ENCODE assay signal across 10 cellular contexts in genomic region chr17:58329808-58330543, GRCh38. TPM values are rescaled to one million over a fixed set of nuclear protein-coding genes. Genes with fewer than 3 reads are reported as not detected.
DNase-seq lines count a peak whose midpoint lies in the region; ATAC-seq, FAIRE-seq and TF ChIP-seq lines count a peak whose summit lies in the region.
"Had no signal": no experiment of that assay in that cellular context is flagged by ENCODE, and none has a peak within 500 bp of the region (broad histone marks: within the 10 kb centered on the region; RNA-seq: fewer than 3 reads in every experiment).

No MANE protein-coding gene starts in this region.

- peaks cover 76 to 78% of the 10 kb centered on the region in 2 donors for H3K4me1 Mint-ChIP-seq in natural killer cell treated with Interleukin-12 subunit alpha and Interleukin-12 subunit beta and Interleukin-15 and Interleukin-18, amount 100 ng/mL, for 72 hours (ENCODE audit: low read depth in 2 of 2)

- H3K4me3 Mint-ChIP-seq in natural killer cell treated with Interleukin-12 subunit alpha and Interleukin-12 subunit beta and Interleukin-15 and Interleukin-18, amount 100 ng/mL, for 72 hours = peak overlapping the region; percentile 80

- 70% methylated on average over 4 of the region's 4 CpGs for WGBS in right cardiac atrium

- TF ChIP-seq CTCF in A673 (conservative IDR thresholded peaks at IDR 0.05; ENCODE audit: low read depth, low read length) = no peak

- H3K4me3 ChIP-seq in right cardiac atrium (ENCODE audit: low read length) = no peak overlapping the region
- no peak overlapping the region for H3K4me3 ChIP-seq in A673 (ENCODE audit: low read depth, low read length, poor library complexity, severe bottlenecking)

- no peaks in the 10 kb centered on the region for H3K27me3 Mint-ChIP-seq in natural killer cell treated with Interleukin-12 subunit alpha and Interleukin-12 subunit beta and Interleukin-15 and Interleukin-18, amount 100 ng/mL, for 72 hours

- DNase-seq in activated CD4-positive, alpha-beta T cell treated with anti-CD3 and anti-CD28 coated beads, Interleukin-2, amount 50 U/mL, for 48 hours = peak; percentile 64 to 69
- DNase-seq in natural killer cell treated with Interleukin-12 subunit alpha and Interleukin-12 subunit beta and Interleukin-15 and Interleukin-18, amount 100 ng/mL, for 72 hours (ENCODE audit: low spot score) = no peak
- DNase-seq in NCI-H1417 treated with DMSO at 0.1 percent for 48 hours (lab: John Stamatoyannopoulos, UW) (no peak), H54 (ENCODE audit: insufficient read length, low spot score) (no peak), right cardiac atrium (no peak), A673 (ENCODE audit: low spot score) (no peak)

- H3K27me3 ChIP-seq in right cardiac atrium (ENCODE audit: control insufficient read depth, insufficient read depth) = no peaks in the 10 kb centered on the region
- no peaks in the 10 kb centered on the region for H3K27me3 ChIP-seq in A673 (replicated peaks; ENCODE audit: insufficient read depth, low read depth, low read length, poor library complexity)

- POLR2A ChIA-PET in A673 (lab: Charles Lee; ENCODE audit: low non-redundant PET) = no interaction called here

- no peak for FAIRE-seq in H54 (lab: Jason Lieb, UNC)

- H3K9me3 ChIP-seq in right cardiac atrium (ENCODE audit: control insufficient read depth, low read length) (no peaks in the 10 kb centered on the region), A673 (ENCODE audit: low read depth, low read length, poor library complexity, severe bottlenecking) (no peaks in the 10 kb centered on the region)

- H3K36me3 ChIP-seq in A673 (ENCODE audit: insufficient read depth, low read length, poor library complexity, severe bottlenecking) = no peaks in the 10 kb centered on the region

- no TSS peak for BruUV-seq in A673 (replicated peaks; lab: Mats Ljungman, UMichigan)

- CTCF ChIA-PET in A673 (lab: Charles Lee) = no interaction called here

- H3K4me1 ChIP-seq in right cardiac atrium (ENCODE audit: control insufficient read depth, insufficient read depth, low read length) (no peaks in the 10 kb centered on the region), A673 (ENCODE audit: insufficient read depth, low read length, poor library complexity, severe bottlenecking) (peaks cover 15% of the 10 kb centered on the region)

- intact Hi-C loops in right cardiac atrium (cut with DNase I) (no loop called here), A673 (cut with micrococcal nuclease; ENCODE audit: unreplicated experiment) (no loop called here)

- H3K36me3 Mint-ChIP-seq in natural killer cell treated with Interleukin-12 subunit alpha and Interleukin-12 subunit beta and Interleukin-15 and Interleukin-18, amount 100 ng/mL, for 72 hours = peaks cover 21% of the 10 kb centered on the region

- TF ChIP-seq POLR2A in H54 (IDR thresholded peaks at IDR 0.05; ENCODE audit: low read depth, low read length) = no peak

- peak overlapping the region; percentile 100 for H3K27ac Mint-ChIP-seq in natural killer cell treated with Interleukin-12 subunit alpha and Interleukin-12 subunit beta and Interleukin-15 and Interleukin-18, amount 100 ng/mL, for 72 hours

- H3K9me3 Mint-ChIP-seq in natural killer cell treated with Interleukin-12 subunit alpha and Interleukin-12 subunit beta and Interleukin-15 and Interleukin-18, amount 100 ng/mL, for 72 hours = no peaks in the 10 kb centered on the region

- ATAC-seq in GM19455 (IDR thresholded peaks at IDR 0.05; ENCODE audit: unreplicated experiment) (peak; percentile 6), HG03432 (IDR thresholded peaks at IDR 0.05; ENCODE audit: unreplicated experiment) (peak; percentile 7), right cardiac atrium (no peak)
- ATAC-seq in natural killer cell treated with Interleukin-12 subunit alpha and Interleukin-12 subunit beta and Interleukin-15 and Interleukin-18, amount 100 ng/mL, for 72 hours = peak; percentile 32 to 37
- ATAC-seq: Panc1 had no signal

- no peak overlapping the region for H3K27ac ChIP-seq in right cardiac atrium (ENCODE audit: low read length)
- H3K27ac ChIP-seq in A673 (ENCODE audit: low read depth, low read length, poor library complexity, severe bottlenecking) = no peak overlapping the region

RNA-seq across cellular contexts. Expression of gene TSPOAP1, which starts 1.4 kb away (rescaled TPM):
- total RNA-seq in natural killer cell treated with Interleukin-12 subunit alpha and Interleukin-12 subunit beta and Interleukin-15 and Interleukin-18, amount 100 ng/mL, for 72 hours = 10 to 100 TPM; 54.0 to 82.3 TPM
- total RNA-seq in right cardiac atrium (10 to 100 TPM in 3 of 4 donors, 1 to 10 TPM in 1; 7.0 to 21.5 (median 19.2) TPM), A673 (2021) (0.21 and 0.24 TPM in 2 replicates)
- polyA plus RNA-seq in right cardiac atrium = 13.0 TPM

RNA-seq across cellular contexts. Expression of gene SUPT4H1, which starts 22.0 kb away (rescaled TPM):
- total RNA-seq in natural killer cell treated with Interleukin-12 subunit alpha and Interleukin-12 subunit beta and Interleukin-15 and Interleukin-18, amount 100 ng/mL, for 72 hours = 100 to 1,000 TPM in 1 of 2 donors, 10 to 100 TPM in 1; 84.0 to 143 TPM
- total RNA-seq in right cardiac atrium (10 to 100 TPM; 51.9 to 65.6 (median 61.6) TPM), A673 (2021) (93.1 and 106 TPM in 2 replicates)
- polyA plus RNA-seq in right cardiac atrium = 69.3 TPM

RNA-seq across cellular contexts. Expression of gene MPO, which starts 49.2 kb away (rescaled TPM):
- not detected for total RNA-seq in natural killer cell treated with Interleukin-12 subunit alpha and Interleukin-12 subunit beta and Interleukin-15 and Interleukin-18, amount 100 ng/mL, for 72 hours
- total RNA-seq in right cardiac atrium = under 1 TPM; 0.06 to 0.50 (median 0.23) TPM
- 0.07 TPM for polyA plus RNA-seq in right cardiac atrium
- not detected in 2 replicates for total RNA-seq in A673 (2021)
- total RNA-seq: fibroblast of villous mesenchyme had no signal

Comparison
In these comparisons a context has a peak if more than half of its experiments do, and no peak if none do; other contexts are left out.
1. ATAC-seq: peak in GM19455 (single experiment), HG03432 (single experiment) and natural killer cell treated with Interleukin-12 subunit alpha and Interleukin-12 subunit beta and Interleukin-15 and Interleukin-18, amount 100 ng/mL, for 72 hours (2 of 2); none in right cardiac atrium (0 of 2).
2. DNase-seq: peak in activated CD4-positive, alpha-beta T cell treated with anti-CD3 and anti-CD28 coated beads, Interleukin-2, amount 50 U/mL, for 48 hours (2 of 2); none in natural killer cell treated with Interleukin-12 subunit alpha and Interleukin-12 subunit beta and Interleukin-15 and Interleukin-18, amount 100 ng/mL, for 72 hours (single experiment), NCI-H1417 treated with DMSO at 0.1 percent for 48 hours (single experiment), H54 (single experiment), right cardiac atrium (0 of 3) and A673 (single experiment).